12 cellular contexts compared by ENCODE assay signal in genomic region chr5:40569549-40570270, GRCh38.
DNase-seq lines count a peak whose midpoint lies in the region; ATAC-seq, FAIRE-seq and TF ChIP-seq lines count a peak whose summit lies in the region.
"Had no signal": no experiment of that assay in that cellular context is flagged by ENCODE, and none has a peak within 500 bp of the region (broad histone marks: within the 10 kb centered on the region; RNA-seq: fewer than 3 reads in every experiment).

No MANE protein-coding gene starts in this region.

- no peak for TF ChIP-seq POLR2A in K562 (conservative IDR thresholded peaks at IDR 0.05)

- no peaks in the 10 kb centered on the region for H4K20me1 ChIP-seq in K562 (replicated peaks; ENCODE audit: control insufficient read depth, insufficient read depth, low read length)

- H3K4me3 ChIP-seq in K562 (no peak overlapping the region), WERI-Rb-1 (ENCODE audit: low read depth, low read length) (no peak overlapping the region)
- H3K4me3 ChIP-seq: skin epidermis had no signal

- FAIRE-seq in K562 (lab: Jason Lieb, UNC): peak; percentile 11

- ATAC-seq in HG02840 (IDR thresholded peaks at IDR 0.05; ENCODE audit: low FRiP score, unreplicated experiment): peak; percentile 44
- no peak for ATAC-seq in K562
- ATAC-seq in natural killer cell treated with Interleukin-12 subunit alpha and Interleukin-12 subunit beta and Interleukin-15 and Interleukin-18, amount 100 ng/mL, for 72 hours: no peak
- no peak for ATAC-seq in HG03354 (IDR thresholded peaks at IDR 0.05; ENCODE audit: poor library complexity, severe bottlenecking, unreplicated experiment)

- H3K36me3 ChIP-seq in K562 (ENCODE audit: control insufficient read depth, insufficient read depth, low read length) (no peaks in the 10 kb centered on the region), WERI-Rb-1 (no peaks in the 10 kb centered on the region)

- no peak overlapping the region for H3K9ac ChIP-seq in K562 (ENCODE audit: insufficient read depth in 1 of 2, low read depth in 2 of 2, low read length in 2 of 2)

- peak; percentile 78 for DNase-seq in NOMO-1 treated with DMSO at 0.1 percent for 48 hours (lab: John Stamatoyannopoulos, UW; ENCODE audit: unreplicated experiment)
- no peak for DNase-seq in NOMO-1 treated with dmso at 0.1 percent for 144 hours (lab: John Stamatoyannopoulos, UW; ENCODE audit: unreplicated experiment)
- DNase-seq in K562 (ENCODE audit: extremely low read depth in 1 of 4, low spot score in 3 of 4): no peak
- no peak for DNase-seq in natural killer cell treated with Interleukin-12 subunit alpha and Interleukin-12 subunit beta and Interleukin-15 and Interleukin-18, amount 100 ng/mL, for 72 hours (ENCODE audit: low spot score)
- DNase-seq in WERI-Rb-1: no peak
- no peak for DNase-seq in GM10248 (ENCODE audit: extremely low spot score)
- DNase-seq: 8988T, mesendoderm, NCI-H69 had no signal

- in situ Hi-C loops in K562 (cut with MboI): no loop called here

- TF ChIP-seq CTCF in K562 (IDR thresholded peaks at IDR 0.05 in 2 of 3, conservative IDR thresholded peaks at IDR 0.05 in 1 of 3; ENCODE audit: insufficient read depth in 2 of 3, low read depth in 1 of 3, low read length in 3 of 3) (no peak), WERI-Rb-1 (IDR thresholded peaks at IDR 0.05; ENCODE audit: low read depth, low read length) (no peak), GM10248 (IDR thresholded peaks at IDR 0.05; ENCODE audit: control extremely low read depth, extremely low read depth, low read depth, missing control alignments) (no peak)

- H3K27me3 ChIP-seq in K562 (ENCODE audit: control insufficient read depth in 2 of 2, insufficient read depth in 2 of 2, low read length in 2 of 2) (no peaks in the 10 kb centered on the region), WERI-Rb-1 (ENCODE audit: insufficient read depth, low read depth, severe bottlenecking) (no peaks in the 10 kb centered on the region)

- TF ChIP-seq EP300 in K562 (IDR thresholded peaks at IDR 0.05; ENCODE audit: low read length): no peak

- no peak for TF ChIP-seq RAD21 in K562 (CRISPR knock-in tag; conservative IDR thresholded peaks at IDR 0.05 in 1 of 2, IDR thresholded peaks at IDR 0.05 in 1 of 2)

- peaks cover 8% of the 10 kb centered on the region for H3K36me3 Mint-ChIP-seq in natural killer cell treated with Interleukin-12 subunit alpha and Interleukin-12 subunit beta and Interleukin-15 and Interleukin-18, amount 100 ng/mL, for 72 hours

- H3K4me2 ChIP-seq in K562 (ENCODE audit: insufficient read depth, low read length): no peak overlapping the region

- intact Hi-C loops in K562 (cut with micrococcal nuclease): no loop called here

- H3K4me3 Mint-ChIP-seq in natural killer cell treated with Interleukin-12 subunit alpha and Interleukin-12 subunit beta and Interleukin-15 and Interleukin-18, amount 100 ng/mL, for 72 hours: peak overlapping the region; percentile 45

- H3K27ac ChIP-seq in K562 (ENCODE audit: extremely low read depth, low read depth, low read length) (no peak overlapping the region), WERI-Rb-1 (no peak overlapping the region)

- peak overlapping the region; percentile 58 to 65 for H3K27ac Mint-ChIP-seq in natural killer cell treated with Interleukin-12 subunit alpha and Interleukin-12 subunit beta and Interleukin-15 and Interleukin-18, amount 100 ng/mL, for 72 hours

- no peak overlapping the region for H2AFZ ChIP-seq in K562 (ENCODE audit: low read depth, low read length)

- peaks cover 23 to 24% of the 10 kb centered on the region in 2 donors for H3K4me1 Mint-ChIP-seq in natural killer cell treated with Interleukin-12 subunit alpha and Interleukin-12 subunit beta and Interleukin-15 and Interleukin-18, amount 100 ng/mL, for 72 hours (ENCODE audit: low read depth in 2 of 2)

- H3K9me3 ChIP-seq in K562 (replicated peaks; ENCODE audit: control insufficient read depth, insufficient read depth, low read depth, low read length) (no peaks in the 10 kb centered on the region), WERI-Rb-1 (ENCODE audit: severe bottlenecking) (no peaks in the 10 kb centered on the region)

- CTCF ChIA-PET in K562 (lab: Yijun Ruan, JAX; ENCODE audit: low intra/inter-chr PET ratio): no interaction called here
- CTCF ChIA-PET in GM10248 (lab: Yijun Ruan, JAX): interaction anchor here (0.9 to 2.3 kb wide), 3 partner anchors 9 to 30 kb away, joined by 3 to 6 read pairs (median 3); no protein-coding TSS in a partner anchor

- POLR2A ChIA-PET in K562 (lab: Yijun Ruan, JAX): no interaction called here
- POLR2A ChIA-PET in GM10248 (lab: Yijun Ruan, JAX): no interaction called here

- peaks cover 2% of the 10 kb centered on the region for H3K9me3 Mint-ChIP-seq in natural killer cell treated with Interleukin-12 subunit alpha and Interleukin-12 subunit beta and Interleukin-15 and Interleukin-18, amount 100 ng/mL, for 72 hours

- H3K79me2 ChIP-seq in K562 (ENCODE audit: control insufficient read depth, insufficient read depth, low read length): no peaks in the 10 kb centered on the region

- H3K9me1 ChIP-seq in K562 (ENCODE audit: control insufficient read depth, insufficient read depth, low read length): no peaks in the 10 kb centered on the region

- BruUV-seq in K562 (replicated peaks; lab: Mats Ljungman, UMichigan): no TSS peak

- no peaks in the 10 kb centered on the region for H3K27me3 Mint-ChIP-seq in natural killer cell treated with Interleukin-12 subunit alpha and Interleukin-12 subunit beta and Interleukin-15 and Interleukin-18, amount 100 ng/mL, for 72 hours

- 0% methylated on average over 3 of the region's 3 CpGs for WGBS in K562 (ENCODE audit: insufficient coverage, low coverage, missing lambda C conversion rate)

- H3K4me1 ChIP-seq in K562 (replicated peaks in 1 of 2; ENCODE audit: control insufficient read depth in 2 of 2, insufficient read depth in 2 of 2, low read length in 2 of 2): no peaks in the 10 kb centered on the region

TF ChIP-seq in K562, 482 proteins besides CTCF, POLR2A, EP300 and RAD21:
- no peak for TF ChIP-seq PHTF2 (CRISPR knock-in tag; IDR thresholded peaks at IDR 0.05)
- no peak for TF ChIP-seq NR0B1 (IDR thresholded peaks at IDR 0.05; ENCODE audit: partially characterized antibody)
- TF ChIP-seq TAF1 (IDR thresholded peaks at IDR 0.05; ENCODE audit: control insufficient read depth, extremely low read depth, insufficient read depth, low read length, severe bottlenecking): no peak
- no peak for TF ChIP-seq TAF15 (IDR thresholded peaks at IDR 0.05; ENCODE audit: low read depth, low read length)
- TF ChIP-seq, protein P1, sequence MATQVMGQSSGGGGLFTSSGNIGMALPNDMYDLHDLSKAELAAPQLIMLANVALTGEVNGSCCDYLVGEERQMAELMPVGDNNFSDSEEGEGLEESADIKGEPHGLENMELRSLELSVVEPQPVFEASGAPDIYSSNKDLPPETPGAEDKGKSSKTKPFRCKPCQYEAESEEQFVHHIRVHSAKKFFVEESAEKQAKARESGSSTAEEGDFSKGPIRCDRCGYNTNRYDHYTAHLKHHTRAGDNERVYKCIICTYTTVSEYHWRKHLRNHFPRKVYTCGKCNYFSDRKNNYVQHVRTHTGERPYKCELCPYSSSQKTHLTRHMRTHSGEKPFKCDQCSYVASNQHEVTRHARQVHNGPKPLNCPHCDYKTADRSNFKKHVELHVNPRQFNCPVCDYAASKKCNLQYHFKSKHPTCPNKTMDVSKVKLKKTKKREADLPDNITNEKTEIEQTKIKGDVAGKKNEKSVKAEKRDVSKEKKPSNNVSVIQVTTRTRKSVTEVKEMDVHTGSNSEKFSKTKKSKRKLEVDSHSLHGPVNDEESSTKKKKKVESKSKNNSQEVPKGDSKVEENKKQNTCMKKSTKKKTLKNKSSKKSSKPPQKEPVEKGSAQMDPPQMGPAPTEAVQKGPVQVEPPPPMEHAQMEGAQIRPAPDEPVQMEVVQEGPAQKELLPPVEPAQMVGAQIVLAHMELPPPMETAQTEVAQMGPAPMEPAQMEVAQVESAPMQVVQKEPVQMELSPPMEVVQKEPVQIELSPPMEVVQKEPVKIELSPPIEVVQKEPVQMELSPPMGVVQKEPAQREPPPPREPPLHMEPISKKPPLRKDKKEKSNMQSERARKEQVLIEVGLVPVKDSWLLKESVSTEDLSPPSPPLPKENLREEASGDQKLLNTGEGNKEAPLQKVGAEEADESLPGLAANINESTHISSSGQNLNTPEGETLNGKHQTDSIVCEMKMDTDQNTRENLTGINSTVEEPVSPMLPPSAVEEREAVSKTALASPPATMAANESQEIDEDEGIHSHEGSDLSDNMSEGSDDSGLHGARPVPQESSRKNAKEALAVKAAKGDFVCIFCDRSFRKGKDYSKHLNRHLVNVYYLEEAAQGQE (CRISPR knock-in tag; IDR thresholded peaks at IDR 0.05; ENCODE audit: low read depth): no peak
- TF ChIP-seq RBFOX2 (IDR thresholded peaks at IDR 0.05; ENCODE audit: low read depth, low read length): no peak
- no peak for TF ChIP-seq U2AF2 (optimal IDR thresholded peaks at IDR 0.05; ENCODE audit: low read depth, low read length)
- TF ChIP-seq ZC3H11A (IDR thresholded peaks at IDR 0.05; ENCODE audit: low read depth, low read length): no peak
